ENCODE assay signal across 18 cellular contexts in the genomic region with DNA sequence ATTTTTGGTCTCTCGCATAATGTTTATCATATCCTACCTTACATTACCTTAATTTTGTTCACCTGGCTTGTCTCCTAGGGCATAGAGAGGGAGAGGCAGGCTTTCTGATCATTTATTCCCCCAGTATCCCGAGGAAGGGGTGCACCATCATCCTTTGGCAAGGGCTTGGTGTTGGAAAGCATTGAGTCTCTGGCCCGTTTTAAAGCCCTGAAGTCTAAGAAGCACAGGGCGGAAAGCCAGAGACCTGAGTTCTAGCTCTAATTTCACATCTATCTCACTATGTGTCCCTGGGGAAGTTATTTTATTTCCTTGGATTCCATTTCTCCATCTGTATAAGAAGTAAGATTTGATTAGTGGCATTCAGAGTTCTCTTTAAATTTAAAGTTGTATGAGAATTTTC. TPM values are rescaled to one million over a fixed set of nuclear protein-coding genes. Genes with fewer than 3 reads are reported as not detected.
A peak's percentile ranks its signal among the peaks of the same experiment; 100 is the strongest.
DNase-seq lines count a peak whose midpoint lies in the region; ATAC-seq, FAIRE-seq and TF ChIP-seq lines count a peak whose summit lies in the region.
"Had no signal": no experiment of that assay in that cellular context is flagged by ENCODE, and none has a peak within 500 bp of the region (broad histone marks: within the 10 kb centered on the region; RNA-seq: fewer than 3 reads in every experiment).

No MANE protein-coding gene starts in this region.

- intact Hi-C loops in Right ventricle myocardium superior (cut with DNase I) (no loop called here), left ventricle myocardium superior (cut with micrococcal nuclease) (no loop called here), testis (cut with DNase I; ENCODE audit: low total_unique reads) (no loop called here), kidney (cut with DNase I) (no loop called here)

- WGBS in testis, 2 donors: 44 to 57% methylated on average over 4 of the region's 4 CpGs

- DNase-seq in Right ventricle myocardium superior: no peak
- DNase-seq in right atrium auricular region (ENCODE audit: low spot score): no peak
- no peak for DNase-seq in left ventricle myocardium superior
- DNase-seq in testis: peak; percentile 34
- no peak for DNase-seq in NCI-H82 treated with DMSO at 0.1 percent for 48 hours (lab: John Stamatoyannopoulos, UW; ENCODE audit: unreplicated experiment)
- DNase-seq in kidney: no peak
- DNase-seq in SKM-1 (lab: John Stamatoyannopoulos, UW; ENCODE audit: unreplicated experiment): no peak
- DNase-seq: 8988T; CD4-positive, alpha-beta memory T cell; DMS79 treated with DMSO at 0.1 percent for 48 hours; H9 had no signal

- no peak overlapping the region for H3K27ac ChIP-seq in right atrium auricular region
- no peak overlapping the region for H3K27ac ChIP-seq in testis
- no peak overlapping the region for H3K27ac ChIP-seq in kidney (ENCODE audit: low read depth in 2 of 2, low read length in 2 of 2)
- H3K27ac ChIP-seq: BLaER1 had no signal

- ATAC-seq in Right ventricle myocardium superior (ENCODE audit: poor library complexity) (peak; percentile 79), left ventricle myocardium superior (peak; percentile 85)
- ATAC-seq: GM12878 had no signal

- H3K4me3 ChIP-seq in right atrium auricular region (no peak overlapping the region), testis (no peak overlapping the region), kidney (ENCODE audit: low read length in 2 of 2) (no peak overlapping the region)
- H3K4me3 ChIP-seq: BLaER1, GM12878 had no signal

- no peaks in the 10 kb centered on the region for H3K36me3 ChIP-seq in right atrium auricular region
- H3K36me3 ChIP-seq in testis (ENCODE audit: low read depth, missing control alignments): no peaks in the 10 kb centered on the region
- H3K36me3 ChIP-seq in kidney (ENCODE audit: control insufficient read depth in 1 of 2, insufficient read depth in 2 of 2, low read length in 2 of 2): no peaks in the 10 kb centered on the region
- H3K36me3 ChIP-seq: BLaER1 had no signal

- no peak overlapping the region for H3K9ac ChIP-seq in kidney (ENCODE audit: low read length in 2 of 2)
- H3K9ac ChIP-seq: BLaER1 had no signal

- no peaks in the 10 kb centered on the region for H3K9me3 ChIP-seq in right atrium auricular region
- no peaks in the 10 kb centered on the region for H3K9me3 ChIP-seq in testis
- H3K9me3 ChIP-seq in kidney (ENCODE audit: control insufficient read depth in 1 of 2, low read length in 2 of 2): no peaks in the 10 kb centered on the region
- H3K9me3 ChIP-seq: BLaER1 had no signal

- H3K4me1 ChIP-seq in right atrium auricular region (no peaks in the 10 kb centered on the region), testis (no peaks in the 10 kb centered on the region), kidney (ENCODE audit: control insufficient read depth in 1 of 2, insufficient read depth in 1 of 2, low read depth in 1 of 2, low read length in 2 of 2) (no peaks in the 10 kb centered on the region)
- H3K4me1 ChIP-seq: BLaER1 had no signal

- no peak for TF ChIP-seq POLR2A in testis (IDR thresholded peaks at IDR 0.05)

- TF ChIP-seq CTCF in right atrium auricular region (IDR thresholded peaks at IDR 0.05): no peak
- TF ChIP-seq CTCF in testis (IDR thresholded peaks at IDR 0.05): no peak
- no peak for TF ChIP-seq CTCF in kidney (IDR thresholded peaks at IDR 0.05; ENCODE audit: borderline replicate concordance, extremely low read depth, insufficient read depth)

- no peaks in the 10 kb centered on the region for H3K27me3 ChIP-seq in right atrium auricular region
- H3K27me3 ChIP-seq in testis: no peaks in the 10 kb centered on the region
- H3K27me3 ChIP-seq: BLaER1 had no signal

- FAIRE-seq in kidney (lab: Jason Lieb, UNC): no peak
- FAIRE-seq: GM12878, H1 had no signal

RNA-seq across cellular contexts. Expression of a gene that starts 10.3 kb away (rescaled TPM):
- total RNA-seq in Right ventricle myocardium superior (not detected), right atrium auricular region (not detected), left ventricle myocardium superior (not detected), testis (under 1 TPM; 0.16 to 0.31 TPM), kidney (not detected)
- polyA plus RNA-seq in testis (ENCODE audit: insufficient read depth, low read depth, low replicate concordance) (0.26 TPM), kidney (ENCODE audit: insufficient read depth, low read depth, low replicate concordance) (not detected)
- total RNA-seq: A673; CD4-positive, alpha-beta memory T cell; GM12878; H1; H9; HT-29 had no signal
- polyA plus RNA-seq: AG04450, CD14-positive monocyte, H1 had no signal

RNA-seq across cellular contexts. Expression of a gene that starts 39.8 kb away (rescaled TPM):
- total RNA-seq in Right ventricle myocardium superior: 2.3 TPM
- total RNA-seq in right atrium auricular region: 1 to 10 TPM; 2.2 to 3.0 TPM
- total RNA-seq in left ventricle myocardium superior: 1.8 TPM
- total RNA-seq in testis: 10 to 100 TPM; 15.7 to 16.2 TPM
- polyA plus RNA-seq in testis (ENCODE audit: insufficient read depth, low read depth, low replicate concordance): 8.7 TPM
- total RNA-seq in kidney: 4.1 TPM
- 3.2 TPM for polyA plus RNA-seq in kidney (ENCODE audit: insufficient read depth, low read depth, low replicate concordance)
